20 cellular contexts compared by ENCODE assay signal in genomic region chr10:74910604-74911355, GRCh38.
A peak's percentile ranks its signal among the peaks of the same experiment; 100 is the strongest.
DNase-seq lines count a peak whose midpoint lies in the region; ATAC-seq and TF ChIP-seq lines count a peak whose summit lies in the region.
"Had no signal": no experiment of that assay in that cellular context is flagged by ENCODE, and none has a peak within 500 bp of the region (broad histone marks: within the 10 kb centered on the region; RNA-seq: fewer than 3 reads in every experiment).

No MANE protein-coding gene starts in this region.

- in situ Hi-C loops in mammary epithelial cell (cut with MboI; ENCODE audit: low sequenced_read_pairs in 2 of 2): no loop called here

- ATAC-seq in PC-3: peak; percentile 9
- no peak for ATAC-seq in memory B cell (ENCODE audit: low read depth)

- peak overlapping the region; percentile 25 for H3K27ac Mint-ChIP-seq in memory B cell
- H3K27ac Mint-ChIP-seq: H9 had no signal

- H3K9me3 Mint-ChIP-seq in memory B cell: no peaks in the 10 kb centered on the region
- H3K9me3 Mint-ChIP-seq: CD4-positive, CD25-positive, alpha-beta regulatory T cell; H9 had no signal

- H3K9ac ChIP-seq in PC-3 (ENCODE audit: low read length) (no peak overlapping the region), mammary epithelial cell (ENCODE audit: insufficient read depth, low read length) (no peak overlapping the region)

- peak; percentile 42 for DNase-seq in EH (ENCODE audit: low read depth)
- peak; percentile 54 for DNase-seq in PC-3
- peak; percentile 55 for DNase-seq in dedifferentiated amniotic fluid mesenchymal stem cell (ENCODE audit: extremely low spot score)
- no peak for DNase-seq in memory B cell (ENCODE audit: low spot score in 2 of 2)
- DNase-seq in spleen: no peak
- DNase-seq in NCI-H2196 (lab: John Stamatoyannopoulos, UW; ENCODE audit: unreplicated experiment): no peak
- no peak for DNase-seq in mammary epithelial cell
- no peak for DNase-seq in ascending aorta (ENCODE audit: low spot score in 2 of 2)
- DNase-seq: AML-193; Caco-2; CD4-positive, CD25-positive, alpha-beta regulatory T cell; DMS153; EL; H9; MV-4-11; NCI-H1417; NCI-H1930; NCI-H2171; NCI-H774 had no signal

- 0 out of 2 replicates have a peak, but pooled peaks cover 11% of the 10 kb centered on the region for H4K20me1 ChIP-seq in PC-3 (ENCODE audit: low read length)
- H4K20me1 ChIP-seq in mammary epithelial cell (ENCODE audit: insufficient read depth, low read length): no peaks in the 10 kb centered on the region

- H3K4me1 Mint-ChIP-seq in memory B cell: peaks cover 29% of the 10 kb centered on the region

- H3K36me3 Mint-ChIP-seq in memory B cell: peaks cover 4% of the 10 kb centered on the region

- intact Hi-C loops in PC-3 (cut with micrococcal nuclease) (loop anchor here (1.0 kb wide), 1 partner anchor 43 kb away; no protein-coding TSS in a partner anchor), spleen (cut with DNase I; ENCODE audit: low total_unique reads) (no loop called here), mammary epithelial cell (cut with micrococcal nuclease) (no loop called here), ascending aorta (cut with DNase I) (no loop called here)

- H3K27me3 Mint-ChIP-seq in memory B cell: no peaks in the 10 kb centered on the region
- H3K27me3 Mint-ChIP-seq: CD4-positive, CD25-positive, alpha-beta regulatory T cell had no signal

- H3K27ac ChIP-seq in PC-3 (ENCODE audit: low read length) (no peak overlapping the region), spleen (peak overlapping the region in 2 of 8 donors; percentile 17 to 22), mammary epithelial cell (ENCODE audit: insufficient read depth, low read depth, low read length) (no peak overlapping the region), ascending aorta (no peak overlapping the region)
- H3K27ac ChIP-seq: HL-60 had no signal

- H3F3A ChIP-seq in PC-3 (ENCODE audit: low read length, unreplicated experiment): no peaks in the 10 kb centered on the region

- no peak for TF ChIP-seq POLR2A in spleen (IDR thresholded peaks at IDR 0.05)

- H3K36me3 ChIP-seq in PC-3 (ENCODE audit: low read depth, low read length) (no peaks in the 10 kb centered on the region), spleen (no peaks in the 10 kb centered on the region), mammary epithelial cell (ENCODE audit: insufficient read depth, low read length) (no peaks in the 10 kb centered on the region), ascending aorta (no peaks in the 10 kb centered on the region)

- H3K9me3 ChIP-seq in PC-3 (ENCODE audit: low read length): no peaks in the 10 kb centered on the region
- no peaks in the 10 kb centered on the region for H3K9me3 ChIP-seq in spleen
- no peaks in the 10 kb centered on the region for H3K9me3 ChIP-seq in mammary epithelial cell (replicated peaks; ENCODE audit: insufficient read depth, low read length)
- H3K9me3 ChIP-seq in ascending aorta: no peaks in the 10 kb centered on the region
- H3K9me3 ChIP-seq: Caco-2 had no signal

- H3K4me2 ChIP-seq in PC-3 (ENCODE audit: low read length): no peak overlapping the region
- H3K4me2 ChIP-seq in mammary epithelial cell (ENCODE audit: insufficient read depth, low read depth, low read length): no peak overlapping the region

- no peak overlapping the region for H3K4me3 ChIP-seq in PC-3 (ENCODE audit: low read length)
- no peak overlapping the region for H3K4me3 ChIP-seq in spleen
- no peak overlapping the region for H3K4me3 ChIP-seq in mammary epithelial cell (replicated peaks in 1 of 3; ENCODE audit: insufficient read depth in 1 of 3, low read depth in 2 of 3, low read length in 3 of 3)
- H3K4me3 ChIP-seq in ascending aorta: no peak overlapping the region

- no peak overlapping the region for H3K4me3 Mint-ChIP-seq in memory B cell
- H3K4me3 Mint-ChIP-seq: CD4-positive, CD25-positive, alpha-beta regulatory T cell; H9 had no signal

- BruUV-seq in PC-3 (replicated peaks; lab: Mats Ljungman, UMichigan): no TSS peak
- no TSS peak for BruUV-seq in mammary epithelial cell (replicated peaks; lab: Mats Ljungman, UMichigan)

- no peaks in the 10 kb centered on the region for H3K9me2 ChIP-seq in PC-3 (replicated peaks; ENCODE audit: low read length)

- H2AFZ ChIP-seq in PC-3 (ENCODE audit: low read length) (no peak overlapping the region), mammary epithelial cell (ENCODE audit: low read depth, low read length) (no peak overlapping the region)

- dilution Hi-C loops in mammary epithelial cell (cut with HindIII; ENCODE audit: low sequenced_read_pairs): no loop called here

- CTCF ChIA-PET in PC-3 (lab: Charles Lee): interaction anchor here (0.7 kb wide), 1 partner anchor 698 kb away, joined by 3 read pairs; no protein-coding TSS in a partner anchor
- CTCF ChIA-PET in mammary epithelial cell (lab: Charles Lee; ENCODE audit: low non-redundant PET): no interaction called here

- 72 to 88% (median 84%) methylated on average over 3 of the region's 3 CpGs for WGBS in spleen, 5 donors
- 97% methylated on average over 3 of the region's 3 CpGs for WGBS in mammary epithelial cell (ENCODE audit: low coverage, missing lambda C conversion rate)

- peaks cover 28% of the 10 kb centered on the region for H3K4me1 ChIP-seq in PC-3 (ENCODE audit: insufficient read depth, low read length)
- peaks cover 0 to 69% (median 21%) of the 10 kb centered on the region in 6 donors for H3K4me1 ChIP-seq in spleen
- H3K4me1 ChIP-seq in mammary epithelial cell (ENCODE audit: insufficient read depth, low read length): peaks cover 5% of the 10 kb centered on the region
- no peaks in the 10 kb centered on the region for H3K4me1 ChIP-seq in ascending aorta
- H3K4me1 ChIP-seq: Caco-2 had no signal

- no peaks in the 10 kb centered on the region for H3K27me3 ChIP-seq in PC-3 (ENCODE audit: low read length)
- no peaks in the 10 kb centered on the region for H3K27me3 ChIP-seq in spleen (replicated peaks in 1 of 7)
- H3K27me3 ChIP-seq in mammary epithelial cell (ENCODE audit: insufficient read depth, low read length): no peaks in the 10 kb centered on the region
- H3K27me3 ChIP-seq in ascending aorta: no peaks in the 10 kb centered on the region

- H3K79me2 ChIP-seq in PC-3 (ENCODE audit: low read length) (peaks cover 86% of the 10 kb centered on the region), mammary epithelial cell (ENCODE audit: insufficient read depth, low read length) (peaks cover 10% of the 10 kb centered on the region)

- TF ChIP-seq CTCF in PC-3 (conservative IDR thresholded peaks at IDR 0.05; ENCODE audit: low read depth, low read length) (no peak), spleen (IDR thresholded peaks at IDR 0.05 in 8 of 11, conservative IDR thresholded peaks at IDR 0.05 in 3 of 11) (no peak), mammary epithelial cell (conservative IDR thresholded peaks at IDR 0.05 in 1 of 2, IDR thresholded peaks at IDR 0.05 in 1 of 2; ENCODE audit: extremely low read depth in 1 of 2, insufficient read depth in 1 of 2, low read depth in 1 of 2, low read length in 2 of 2) (no peak), ascending aorta (IDR thresholded peaks at IDR 0.05) (no peak)

- POLR2A ChIA-PET in PC-3 (lab: Charles Lee; ENCODE audit: unreplicated experiment): interaction anchor here (0.6 kb wide), 1 partner anchor 12 kb away, joined by 3 read pairs; no protein-coding TSS in a partner anchor

Comparison
In these comparisons a context has a peak if more than half of its experiments do, and no peak if none do; other contexts are left out.
1. DNase-seq: peak in EH (single experiment), PC-3 (single experiment) and dedifferentiated amniotic fluid mesenchymal stem cell (single experiment); none in memory B cell (0 of 2), spleen (single experiment), NCI-H2196 (single experiment), mammary epithelial cell (single experiment) and ascending aorta (0 of 2).